In genomic region chr18:79868811-79869541, GRCh38 we compare ENCODE assay signal across 12 cellular contexts.
"Had no signal": no experiment of that assay in that cellular context is flagged by ENCODE, and none has a peak within 500 bp of the region (broad histone marks: within the 10 kb centered on the region; RNA-seq: fewer than 3 reads in every experiment).

No MANE protein-coding gene starts in this region.

- H3K36me3 Mint-ChIP-seq: activated naive CD4-positive, alpha-beta T cell treated with anti-CD3 and anti-CD28 coated beads, Interleukin-2, amount 50 U/mL, for 24 hours had no signal

- DNase-seq: erythroblast; SIG-M5; stimulated activated CD4-positive, alpha-beta T cell treated with anti-CD3 and anti-CD28 coated beads, Interleukin-15, amount 100 ng/mL, for 24 hours; stimulated activated CD4-positive, alpha-beta T cell treated with anti-CD3 and anti-CD28 coated beads, Interleukin-4, amount 100 ng/mL, for 4 hours; SW 1271 had no signal

- H3K36me3 ChIP-seq: pancreas, tibial nerve had no signal

- H3K27me3 ChIP-seq: pancreas had no signal

- H3K9me3 ChIP-seq: pancreas had no signal

- H3K27ac ChIP-seq: pancreas, tibial nerve had no signal

- H3K4me3 ChIP-seq: pancreas, tibial nerve had no signal

- H3K4me3 Mint-ChIP-seq: activated naive CD4-positive, alpha-beta T cell treated with anti-CD3 and anti-CD28 coated beads, Interleukin-2, amount 50 U/mL, for 24 hours; activated T-helper 17 cell treated with anti-CD3 and anti-CD28 coated beads, Interleukin-2, amount 50 U/mL, for 72 hours; central memory CD8-positive, alpha-beta T cell; dendritic cell treated with granulocyte-macrophage colony-stimulating factor and Interleukin-4, amounts not matched to agents 40 ng/mL and 50 ng/mL, for 4 days; T-helper 2 cell treated with Interferon-gamma antibody and Interleukin-4, amounts not matched to agents 5 μg/mL and 100 μg/mL, for 36 hours had no signal

- H3K27me3 Mint-ChIP-seq: central memory CD8-positive, alpha-beta T cell had no signal

- H3K4me1 ChIP-seq: pancreas had no signal

- H3K27ac Mint-ChIP-seq: activated naive CD4-positive, alpha-beta T cell treated with anti-CD3 and anti-CD28 coated beads, Interleukin-2, amount 50 U/mL, for 24 hours; activated T-helper 17 cell treated with anti-CD3 and anti-CD28 coated beads, Interleukin-2, amount 50 U/mL, for 72 hours; dendritic cell treated with granulocyte-macrophage colony-stimulating factor and Interleukin-4, amounts not matched to agents 40 ng/mL and 50 ng/mL, for 4 days; T-helper 2 cell treated with Interferon-gamma antibody and Interleukin-4, amounts not matched to agents 5 μg/mL and 100 μg/mL, for 36 hours had no signal

- ATAC-seq: activated T-helper 17 cell treated with anti-CD3 and anti-CD28 coated beads, Interleukin-2, amount 50 U/mL, for 72 hours; pancreas had no signal

- H3K4me1 Mint-ChIP-seq: activated naive CD4-positive, alpha-beta T cell treated with anti-CD3 and anti-CD28 coated beads, Interleukin-2, amount 50 U/mL, for 24 hours; activated T-helper 17 cell treated with anti-CD3 and anti-CD28 coated beads, Interleukin-2, amount 50 U/mL, for 72 hours; central memory CD8-positive, alpha-beta T cell had no signal

- H3K9me3 Mint-ChIP-seq: activated naive CD4-positive, alpha-beta T cell treated with anti-CD3 and anti-CD28 coated beads, Interleukin-2, amount 50 U/mL, for 24 hours; activated T-helper 17 cell treated with anti-CD3 and anti-CD28 coated beads, Interleukin-2, amount 50 U/mL, for 72 hours; central memory CD8-positive, alpha-beta T cell; dendritic cell treated with granulocyte-macrophage colony-stimulating factor and Interleukin-4, amounts not matched to agents 40 ng/mL and 50 ng/mL, for 4 days; T-helper 2 cell treated with Interferon-gamma antibody and Interleukin-4, amounts not matched to agents 5 μg/mL and 100 μg/mL, for 36 hours had no signal
